In genomic region chr14:58628381-58628780, GRCh38 we compare ENCODE assay signal across 22 cellular contexts. TPM values are rescaled to one million over a fixed set of nuclear protein-coding genes. Genes with fewer than 3 reads are reported as not detected.
DNase-seq lines count a peak whose midpoint lies in the region; ATAC-seq, FAIRE-seq and TF ChIP-seq lines count a peak whose summit lies in the region.
"Had no signal": no experiment of that assay in that cellular context is flagged by ENCODE, and none has a peak within 500 bp of the region (broad histone marks: within the 10 kb centered on the region; RNA-seq: fewer than 3 reads in every experiment).

No MANE protein-coding gene starts in this region.

- no peaks in the 10 kb centered on the region for H3K36me3 ChIP-seq in HepG2 (replicated peaks in 1 of 2; ENCODE audit: control insufficient read depth in 1 of 2, insufficient read depth in 2 of 2, low read length in 2 of 2)
- H3K36me3 ChIP-seq in right lobe of liver = no peaks in the 10 kb centered on the region
- no peaks in the 10 kb centered on the region for H3K36me3 ChIP-seq in H1 (ENCODE audit: control insufficient read depth in 2 of 4, insufficient read depth in 4 of 4, low read length in 3 of 4)
- no peaks in the 10 kb centered on the region for H3K36me3 ChIP-seq in suprapubic skin
- H3K36me3 ChIP-seq: BLaER1 had no signal

- TF ChIP-seq EP300 in HepG2 (IDR thresholded peaks at IDR 0.05; ENCODE audit: low read depth in 2 of 2, low read length in 2 of 2) = no peak
- TF ChIP-seq EP300 in HepG2 (CRISPR knock-in tag; IDR thresholded peaks at IDR 0.05; ENCODE audit: borderline replicate concordance) = no peak
- no peak for TF ChIP-seq EP300 in H1 (IDR thresholded peaks at IDR 0.05; ENCODE audit: borderline replicate concordance in 1 of 2, low read depth in 2 of 2, low read length in 2 of 2)
- no peak for TF ChIP-seq EP300 in suprapubic skin (IDR thresholded peaks at IDR 0.05)

- H3K9me3 ChIP-seq in HepG2 (ENCODE audit: low read length) (no peaks in the 10 kb centered on the region), right lobe of liver (no peaks in the 10 kb centered on the region), H1 (ENCODE audit: insufficient read depth in 2 of 2, low read depth in 1 of 2, low read length in 1 of 2) (no peaks in the 10 kb centered on the region), suprapubic skin (no peaks in the 10 kb centered on the region)
- H3K9me3 ChIP-seq: BLaER1 had no signal

- no peak overlapping the region for H2BK120ac ChIP-seq in H1 (replicated peaks; ENCODE audit: low read depth, low read length)

- H2BK15ac ChIP-seq in H1 (ENCODE audit: low read length) = no peak overlapping the region

- TF ChIP-seq POLR2A in HepG2 (IDR thresholded peaks at IDR 0.05; ENCODE audit: insufficient read depth in 1 of 2, low read depth in 2 of 2, low read length in 2 of 2) (no peak), right lobe of liver (IDR thresholded peaks at IDR 0.05) (no peak), H1 (IDR thresholded peaks at IDR 0.05; ENCODE audit: control extremely low read depth in 1 of 2, low read depth in 2 of 2, low read length in 2 of 2) (no peak), suprapubic skin (IDR thresholded peaks at IDR 0.05) (no peak)

- peaks cover 6% of the 10 kb centered on the region for H3K27me3 Mint-ChIP-seq in mesothelial cell of epicardium (ENCODE audit: low read depth)

- no peak for TF ChIP-seq CTCF in HepG2 (CRISPR knock-in tag; IDR thresholded peaks at IDR 0.05)
- no peak for TF ChIP-seq CTCF in right lobe of liver (IDR thresholded peaks at IDR 0.05)
- no peak for TF ChIP-seq CTCF in H1 (IDR thresholded peaks at IDR 0.05; ENCODE audit: control extremely low read depth in 1 of 3, insufficient read depth in 1 of 3, low read depth in 1 of 3, low read length in 3 of 3)
- TF ChIP-seq CTCF in mesothelial cell of epicardium (IDR thresholded peaks at IDR 0.05; ENCODE audit: unreplicated experiment) = no peak
- no peak for TF ChIP-seq CTCF in suprapubic skin (IDR thresholded peaks at IDR 0.05)

- H3K4me3 ChIP-seq in HepG2 (replicated peaks in 1 of 3; ENCODE audit: insufficient read depth in 1 of 3, low read depth in 2 of 3, low read length in 3 of 3) = no peak overlapping the region
- no peak overlapping the region for H3K4me3 ChIP-seq in right lobe of liver
- no peak overlapping the region for H3K4me3 ChIP-seq in H1 (ENCODE audit: extremely low read depth in 1 of 4, insufficient read depth in 2 of 4, low read depth in 3 of 4, low read length in 4 of 4)
- H3K4me3 ChIP-seq in suprapubic skin = no peak overlapping the region
- H3K4me3 ChIP-seq: BLaER1, GM12878 had no signal

- no peak overlapping the region for H2BK5ac ChIP-seq in H1 (ENCODE audit: low read depth, low read length)

- POLR2A ChIA-PET in HepG2 (lab: Yijun Ruan, JAX) = no interaction called here
- POLR2A ChIA-PET in H1 (lab: Charles Lee; ENCODE audit: partially characterized antibody) = interaction anchor here (0.6 to 1.8 kb wide), 2 partner anchors 9 to 901 kb away, joined by 3 to 9 read pairs; partner anchors contain the start of gene DACT1

- no peaks in the 10 kb centered on the region for H3K36me3 Mint-ChIP-seq in mesothelial cell of epicardium
- H3K36me3 Mint-ChIP-seq: CD8-positive, alpha-beta T cell had no signal

- no peaks in the 10 kb centered on the region for H3K23me2 ChIP-seq in H1 (ENCODE audit: low read depth, low read length)

- H4K91ac ChIP-seq in H1 (replicated peaks; ENCODE audit: insufficient read length, low read length) = no peak overlapping the region

- H3K4ac ChIP-seq in H1 (replicated peaks; ENCODE audit: insufficient read length, low read depth, low read length) = no peak overlapping the region

- CTCF ChIA-PET in HepG2 (lab: Yijun Ruan, JAX; ENCODE audit: low intra/inter-chr PET ratio, low total read pairs) (no interaction called here), H1 (lab: Charles Lee; ENCODE audit: partially characterized antibody) (interaction anchor here (2.7 to 4.3 kb wide), 2 partner anchors 8 to 12 kb away, joined by 13 to 26 read pairs; no protein-coding TSS in a partner anchor)

- no peaks in the 10 kb centered on the region for H3K79me2 ChIP-seq in HepG2 (ENCODE audit: insufficient read depth, low read length)
- H3K79me2 ChIP-seq in H1 (ENCODE audit: control insufficient read depth in 1 of 2, insufficient read depth in 2 of 2, low read length in 2 of 2) = no peaks in the 10 kb centered on the region

- ATAC-seq in HepG2 = no peak
- ATAC-seq in right lobe of liver = no peak
- no peak for ATAC-seq in GM21381 (IDR thresholded peaks at IDR 0.05; ENCODE audit: unreplicated experiment)
- ATAC-seq: CD8-positive, alpha-beta T cell had no signal

- H3K27ac ChIP-seq in HepG2 (ENCODE audit: extremely low read length, insufficient read depth, low read length) = no peak overlapping the region
- no peak overlapping the region for H3K27ac ChIP-seq in right lobe of liver
- no peak overlapping the region for H3K27ac ChIP-seq in H1 (ENCODE audit: low read depth, low read length)
- no peak overlapping the region for H3K27ac ChIP-seq in suprapubic skin
- H3K27ac ChIP-seq: BLaER1 had no signal

- H3K18ac ChIP-seq in H1 (ENCODE audit: extremely low read depth, low read length) = no peak overlapping the region

- in situ Hi-C loops in HepG2 (cut with HindIII; ENCODE audit: extremely low pct_ligation_motif_present, low pct_unique_long_range_greater_than_20kb) = no loop called here

- H3K56ac ChIP-seq in H1 (replicated peaks; ENCODE audit: insufficient read length, low read depth, low read length) = no peak overlapping the region

- H3K23ac ChIP-seq in H1 (ENCODE audit: insufficient read length) = no peak overlapping the region

- no peak overlapping the region for H2BK12ac ChIP-seq in H1 (ENCODE audit: low read depth, low read length)

- H4K20me1 ChIP-seq in HepG2 (ENCODE audit: insufficient read depth, low read length) (no peaks in the 10 kb centered on the region), H1 (replicated peaks in 1 of 2; ENCODE audit: control insufficient read depth in 1 of 2, insufficient read depth in 2 of 2, low read length in 2 of 2) (no peaks in the 10 kb centered on the region)
- H4K20me1 ChIP-seq: BLaER1 had no signal

- intact Hi-C loops in HepG2 (cut with micrococcal nuclease; ENCODE audit: unreplicated experiment) = no loop called here
- intact Hi-C loops in right lobe of liver (cut with DNase I) = no loop called here

- no peak overlapping the region for H3K14ac ChIP-seq in H1 (ENCODE audit: insufficient read length)

- no peak overlapping the region for H2AK5ac ChIP-seq in H1 (ENCODE audit: low read depth, low read length)

- no peak for FAIRE-seq in HepG2 (lab: Jason Lieb, UNC)
- FAIRE-seq in H1 (lab: Jason Lieb, UNC) = no peak
- no peak for FAIRE-seq in GM19239 (lab: Jason Lieb, UNC)
- FAIRE-seq: GM12878 had no signal

- H4K5ac ChIP-seq in H1 (ENCODE audit: insufficient read length, low read depth, low read length) = no peak overlapping the region

- H3K9me3 Mint-ChIP-seq in mesothelial cell of epicardium = no peaks in the 10 kb centered on the region
- H3K9me3 Mint-ChIP-seq: CD8-positive, alpha-beta T cell; HFFc6 had no signal

- no peaks in the 10 kb centered on the region for H3K79me1 ChIP-seq in H1 (ENCODE audit: low read depth, low read length)

- TF ChIP-seq RAD21 in HepG2 (CRISPR knock-in tag; IDR thresholded peaks at IDR 0.05) = no peak
- no peak for TF ChIP-seq RAD21 in H1 (IDR thresholded peaks at IDR 0.05 in 1 of 2, conservative IDR thresholded peaks at IDR 0.05 in 1 of 2; ENCODE audit: low read depth in 2 of 2, low read length in 2 of 2)

- WGBS in HepG2 (ENCODE audit: low lambda C conversion rate) = 23% methylated on average over 6 of the region's 6 CpGs
- WGBS in right lobe of liver (ENCODE audit: insufficient coverage, low coverage, low lambda C conversion rate, missing lambda C conversion rate) = 43% methylated on average over 4 of the region's 6 CpGs
- 28% methylated on average over 6 of the region's 6 CpGs; no CpG with 5 or more reads in 1 of the 2 experiments for whole genome bisulfite sequencing in H1 (ENCODE audit: extremely low coverage in 1 of 2, insufficient coverage in 1 of 2, insufficient read length in 1 of 2, insufficient replicate concordance in 2 of 2, low coverage in 1 of 2, low lambda C conversion rate in 2 of 2, missing lambda C conversion rate in 1 of 2), 2 experiments
- 70% methylated on average over 6 of the region's 6 CpGs for WGBS in suprapubic skin

- H3K27ac Mint-ChIP-seq in mesothelial cell of epicardium = peak overlapping the region; percentile 76
- H3K27ac Mint-ChIP-seq: CD8-positive, alpha-beta T cell; HFFc6 had no signal

- H3K9ac ChIP-seq in HepG2 (ENCODE audit: insufficient read depth, low read depth, low read length) = no peak overlapping the region
- no peak overlapping the region for H3K9ac ChIP-seq in H1 (replicated peaks in 1 of 4; ENCODE audit: extremely low read depth in 1 of 4, low read depth in 3 of 4, low read length in 3 of 4)
- H3K9ac ChIP-seq: BLaER1 had no signal

- BruUV-seq in HepG2 (replicated peaks; lab: Mats Ljungman, UMichigan) = no TSS peak

- H3K4me2 ChIP-seq in HepG2 (ENCODE audit: low read depth, low read length) (no peak overlapping the region), H1 (ENCODE audit: insufficient read depth in 1 of 2, low read depth in 2 of 2, low read length in 2 of 2) (0 out of 4 replicates have a peak overlapping the region, but pooled peaks of 1 of the 2 experiments have one; percentile 20)
- H3K4me2 ChIP-seq: BLaER1 had no signal

- no peak overlapping the region for H4K8ac ChIP-seq in H1 (ENCODE audit: extremely low read depth, insufficient read depth, low read length)

- H3K4me1 ChIP-seq in HepG2 (ENCODE audit: insufficient read depth, low read length) (no peaks in the 10 kb centered on the region), right lobe of liver (no peaks in the 10 kb centered on the region), H1 (replicated peaks in 1 of 4; ENCODE audit: control insufficient read depth in 3 of 4, insufficient read depth in 4 of 4, low read length in 3 of 4) (peaks cover 5 to 21% (median 17%) of the 10 kb centered on the region in 4 experiments), suprapubic skin (no peaks in the 10 kb centered on the region)

- no peak overlapping the region for H2AFZ ChIP-seq in HepG2 (ENCODE audit: low read length)
- H2AFZ ChIP-seq in H1 (ENCODE audit: low read length) = no peak overlapping the region

- H2BK20ac ChIP-seq in H1 (ENCODE audit: low read length) = peak overlapping the region; percentile 25; the same call in 1 of the 2 replicates

- peaks cover 32% of the 10 kb centered on the region for H3K4me1 Mint-ChIP-seq in mesothelial cell of epicardium

- no peak overlapping the region for H3K4me3 Mint-ChIP-seq in mesothelial cell of epicardium
- H3K4me3 Mint-ChIP-seq: CD8-positive, alpha-beta T cell; HFFc6 had no signal

- peaks cover 4 to 16% of the 10 kb centered on the region in 2 experiments; a peak in 3 of 5 replicates for H3K27me3 ChIP-seq in HepG2 (ENCODE audit: control insufficient read depth in 1 of 2, insufficient read depth in 2 of 2, low read length in 2 of 2)
- H3K27me3 ChIP-seq in right lobe of liver = no peaks in the 10 kb centered on the region
- peaks cover 0 to 4% (median 3%) of the 10 kb centered on the region in 4 experiments; a peak in 3 of 7 replicates for H3K27me3 ChIP-seq in H1 (replicated peaks in 1 of 4; ENCODE audit: control insufficient read depth in 3 of 4, extremely low read depth in 1 of 4, insufficient read depth in 3 of 4, low read length in 3 of 4)
- peaks cover 7% of the 10 kb centered on the region for H3K27me3 ChIP-seq in suprapubic skin
- H3K27me3 ChIP-seq: BLaER1 had no signal

- DNase-seq in HepG2 (ENCODE audit: low spot score) = no peak
- no peak for DNase-seq in right lobe of liver
- DNase-seq in H1 (ENCODE audit: low read depth in 1 of 2, low spot score in 2 of 2) = peak in 1 of 2 experiments; percentile 33
- DNase-seq in mesothelial cell of epicardium (ENCODE audit: low spot score in 2 of 2, unreplicated experiment in 2 of 2) = no peak
- no peak for DNase-seq in AG08395 (ENCODE audit: low spot score)
- DNase-seq in suprapubic skin (ENCODE audit: low spot score in 2 of 2) = no peak
- no peak for DNase-seq in GM19239 (ENCODE audit: insufficient read length, low spot score)
- DNase-seq: 8988T; Calu3; CD8-positive, alpha-beta T cell; HFFc6; NCI-H1105; NCI-H2081; NCI-H2171 treated with DMSO at 0.1 percent for 48 hours; NCI-H446 treated with DMSO at 0.1 percent for 48 hours; NK-92 treated with Interleukin-12 subunit alpha and Interleukin-12 subunit beta, amount 100 ng/mL, for 24 hours; Right ventricle myocardium superior had no signal

RNA-seq across cellular contexts. Expression of gene DACT1, which starts 9.4 kb away (rescaled TPM):
- total RNA-seq in HepG2 (2016; rRNA removed; fragmentation: Illumina TruSeq; extraction: Trizol) (not detected in 2 replicates), right lobe of liver (1 to 10 TPM; 1.2 to 2.4 (median 1.4) TPM), mesothelial cell of epicardium (57.8 to 61.7 TPM (median 59.2 TPM) in 3 replicates), suprapubic skin (1 to 10 TPM; 1.8 to 5.1 (median 3.3) TPM)
- total RNA-seq in HepG2 (2016; cell fraction: cytosol; rRNA removed; fragmentation: Illumina TruSeq; extraction: Trizol; ENCODE audit: low read depth) = not detected in 2 replicates
- not detected in 2 replicates for total RNA-seq in HepG2 (2016; cell fraction: insoluble cytoplasmic fraction; rRNA removed; fragmentation: Illumina TruSeq; extraction: Trizol)
- not detected in 2 replicates for total RNA-seq in HepG2 (2016; cell fraction: membrane; rRNA removed; fragmentation: Illumina TruSeq; extraction: Trizol)
- total RNA-seq in HepG2 (2016; cell fraction: nucleus; rRNA removed; fragmentation: Illumina TruSeq; extraction: Trizol) = not detected in 2 replicates
- polyA plus RNA-seq in HepG2 (2011; rRNA removed) (0.01 and 0.04 TPM in 2 replicates), H1 (2011; rRNA removed) (3.2 and 4.7 TPM in 2 replicates)
- polyA plus RNA-seq in HepG2 (2011; cell fraction: cytosol; rRNA removed) = 0.04 TPM in 1 of 2 replicates, not detected in the other
- polyA plus RNA-seq in HepG2 (2011; cell fraction: nucleus; rRNA removed) = 0.05 and 0.06 TPM in 2 replicates
- polyA plus RNA-seq in HepG2 (2012) = not detected in 2 replicates
- not detected in 2 replicates for polyA plus RNA-seq in HepG2 (2016; cell fraction: cytosol; fragmentation: Illumina TruSeq; extraction: Trizol; ENCODE audit: low read depth)
- polyA plus RNA-seq in HepG2 (2016; cell fraction: insoluble cytoplasmic fraction; fragmentation: Illumina TruSeq; extraction: Trizol; ENCODE audit: low read depth) = not detected in 2 replicates
- polyA plus RNA-seq in HepG2 (2016; cell fraction: membrane; fragmentation: Illumina TruSeq; extraction: Trizol; ENCODE audit: low read depth) = not detected in 2 replicates
- polyA plus RNA-seq in HepG2 (2016; cell fraction: nucleus; fragmentation: Illumina TruSeq; extraction: Trizol; ENCODE audit: insufficient read depth, low read depth) = not detected in 2 replicates
- polyA minus RNA-seq in HepG2 (2011; rRNA and poly(A)+ RNA removed; ENCODE audit: low replicate concordance) = 0.28 TPM in 1 of 2 replicates, not detected in the other
- polyA minus RNA-seq in HepG2 (2011; cell fraction: cytosol; rRNA and poly(A)+ RNA removed) = not detected in 2 replicates
- not detected in 2 replicates for polyA minus RNA-seq in HepG2 (2011; cell fraction: nucleus; rRNA and poly(A)+ RNA removed)
- 26.2 and 29.8 TPM in 2 replicates for total RNA-seq in H1 (2021; fragmentation: NEBNext Ultra II Directional; extraction: Animal tissue kit (Norgen Biotek cat#: 25700))
- polyA plus RNA-seq in H1 (2011; cell fraction: cytosol; rRNA removed) = 6.4 TPM
- polyA plus RNA-seq in H1 (2011; cell fraction: nucleus; rRNA removed) = 6.8 TPM
- polyA plus RNA-seq in H1 (2012, experiment 1 of 2) = 3.5 to 5.1 TPM (median 4.5 TPM) in 4 replicates
- polyA plus RNA-seq in H1 (2012, experiment 2 of 2) = 2.6 TPM
- polyA plus RNA-seq in H1 (2013, experiment 1 of 2) = 33.0 TPM
- 36.1 TPM for polyA plus RNA-seq in H1 (2013, experiment 2 of 2)
- polyA minus RNA-seq in H1 (2011; rRNA and poly(A)+ RNA removed) = 7.5 and 11.6 TPM in 2 replicates
- polyA minus RNA-seq in H1 (2011; cell fraction: cytosol; rRNA and poly(A)+ RNA removed) = 3.8 TPM
- polyA minus RNA-seq in H1 (2011; cell fraction: nucleus; rRNA and poly(A)+ RNA removed) = 3.0 TPM
- total RNA-seq: Calu3, HT-29, OCI-LY7 had no signal
